ENCODE assay signal across 9 cellular contexts in the genomic region with DNA sequence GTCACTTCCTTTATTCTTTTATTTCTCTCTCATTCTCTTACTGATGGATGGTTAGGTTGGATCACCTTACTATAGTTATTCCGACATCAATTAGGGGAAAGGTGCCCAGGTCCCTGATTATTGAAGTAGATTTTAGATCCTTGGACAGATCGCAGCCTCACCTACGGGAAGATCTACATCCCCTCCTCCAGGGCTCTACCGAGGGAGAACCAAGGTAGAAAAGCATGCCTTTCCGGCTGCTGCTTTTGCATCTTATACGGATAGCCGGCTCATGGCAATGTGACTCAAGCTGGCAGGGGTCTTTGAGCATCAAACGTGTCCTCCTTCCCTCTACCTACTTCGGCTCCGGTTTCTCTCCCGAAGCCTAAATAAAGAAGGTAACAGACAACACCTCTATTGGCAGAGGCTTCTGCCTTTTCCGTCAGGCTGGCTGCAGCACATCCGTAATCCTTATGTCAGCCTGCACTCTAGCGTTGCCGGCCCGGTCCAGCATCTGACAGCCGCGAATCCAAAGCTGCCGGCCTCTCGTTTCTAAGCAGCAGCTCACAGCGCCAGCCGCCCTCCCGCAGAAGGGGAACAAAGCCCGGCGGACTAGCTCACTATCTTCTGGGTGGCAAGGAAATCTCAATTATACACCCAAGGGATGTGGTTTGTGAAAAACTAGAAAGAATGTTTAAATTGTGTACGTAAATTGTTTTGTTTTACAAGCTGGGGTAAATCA. TPM values are rescaled to one million over a fixed set of nuclear protein-coding genes. Genes with fewer than 3 reads are reported as not detected.
DNase-seq lines count a peak whose midpoint lies in the region; ATAC-seq and TF ChIP-seq lines count a peak whose summit lies in the region.
"Had no signal": no experiment of that assay in that cellular context is flagged by ENCODE, and none has a peak within 500 bp of the region (broad histone marks: within the 10 kb centered on the region; RNA-seq: fewer than 3 reads in every experiment).

No MANE protein-coding gene starts in this region.

- POLR2A ChIA-PET in PC-3 (lab: Charles Lee; ENCODE audit: unreplicated experiment) = no interaction called here

- H3K79me2 ChIP-seq in PC-3 (ENCODE audit: low read length) = no peaks in the 10 kb centered on the region

- no peak overlapping the region for H3K27ac ChIP-seq in PC-3 (ENCODE audit: low read length)

- ATAC-seq in GM19463 (IDR thresholded peaks at IDR 0.05; ENCODE audit: unreplicated experiment) (peak; percentile 81), PC-3 (no peak), GM18517 (IDR thresholded peaks at IDR 0.05; ENCODE audit: unreplicated experiment) (no peak)

- BruUV-seq in PC-3 (replicated peaks; lab: Mats Ljungman, UMichigan) (no TSS peak), Calu3 (replicated peaks; lab: Mats Ljungman, UMichigan) (no TSS peak)

- H2AFZ ChIP-seq in PC-3 (ENCODE audit: low read length) = no peak overlapping the region

- H3K27ac Mint-ChIP-seq in Calu3 (ENCODE audit: unreplicated experiment) = no peak overlapping the region

- H3K9me2 ChIP-seq in PC-3 (replicated peaks; ENCODE audit: low read length) = no peaks in the 10 kb centered on the region

- no peaks in the 10 kb centered on the region for H3K4me1 ChIP-seq in PC-3 (ENCODE audit: insufficient read depth, low read length)

- TF ChIP-seq CTCF in PC-3 (conservative IDR thresholded peaks at IDR 0.05; ENCODE audit: low read depth, low read length) (peak; percentile 37; the same call in 1 of the 2 replicates), fibroblast of mammary gland (conservative IDR thresholded peaks at IDR 0.05; ENCODE audit: control insufficient read depth, insufficient read depth, low read depth, low read length) (peak; percentile 26), Calu3 (IDR thresholded peaks at IDR 0.05; ENCODE audit: unreplicated experiment) (no peak)

- H3K9me3 ChIP-seq in PC-3 (ENCODE audit: low read length) = no peaks in the 10 kb centered on the region

- H3K36me3 ChIP-seq in PC-3 (ENCODE audit: low read depth, low read length) = no peaks in the 10 kb centered on the region

- H3K27me3 ChIP-seq in PC-3 (ENCODE audit: low read length) = peaks cover 55% of the 10 kb centered on the region

- H3F3A ChIP-seq in PC-3 (ENCODE audit: low read length, unreplicated experiment) = no peaks in the 10 kb centered on the region

- H3K27me3 Mint-ChIP-seq in Calu3 (ENCODE audit: unreplicated experiment) = peaks cover 25% of the 10 kb centered on the region

- intact Hi-C loops in PC-3 (cut with micrococcal nuclease) = no loop called here
- intact Hi-C loops in Calu3 (cut with micrococcal nuclease; ENCODE audit: unreplicated experiment) = no loop called here

- no peaks in the 10 kb centered on the region for H3K4me1 Mint-ChIP-seq in Calu3 (ENCODE audit: low read depth, unreplicated experiment)

- no peak overlapping the region for H3K4me2 ChIP-seq in PC-3 (ENCODE audit: low read length)

- no peaks in the 10 kb centered on the region for H3K36me3 Mint-ChIP-seq in Calu3 (ENCODE audit: insufficient read depth, unreplicated experiment)

- no peak overlapping the region for H3K4me3 Mint-ChIP-seq in Calu3 (ENCODE audit: low read depth, unreplicated experiment)

- CTCF ChIA-PET in PC-3 (lab: Charles Lee) (no interaction called here), Calu3 (lab: Charles Lee) (no interaction called here)

- H3K9ac ChIP-seq in PC-3 (ENCODE audit: low read length) = no peak overlapping the region

- no peaks in the 10 kb centered on the region for H4K20me1 ChIP-seq in PC-3 (ENCODE audit: low read length)

- H3K4me3 ChIP-seq in PC-3 (ENCODE audit: low read length) (no peak overlapping the region), fibroblast of mammary gland (ENCODE audit: control insufficient read depth, low read depth, low read length) (no peak overlapping the region)

- DNase-seq in AG08395 (ENCODE audit: low spot score) = peak; percentile 84
- DNase-seq in PC-3 = peak; percentile 22
- DNase-seq in fibroblast of mammary gland (ENCODE audit: low read depth) = peak; percentile 19
- DNase-seq in mucosa of gallbladder (ENCODE audit: low spot score) = peak; percentile 68
- DNase-seq in Calu3 = no peak
- no peak for DNase-seq in Kasumi-1 (lab: John Stamatoyannopoulos, UW)

- no peaks in the 10 kb centered on the region for H3K9me3 Mint-ChIP-seq in Calu3 (ENCODE audit: low read depth, unreplicated experiment)

RNA-seq across cellular contexts. Expression of a gene that starts 46.9 kb away (rescaled TPM):
- total RNA-seq in PC-3 (2014; rRNA removed) (not detected in 2 replicates), mucosa of gallbladder (0.17 TPM), Calu3 (2022) (not detected in 2 replicates)
- total RNA-seq: temporal lobe had no signal

Comparison
In these comparisons a context has a peak if more than half of its experiments do, and no peak if none do; other contexts are left out.
1. DNase-seq: peak in AG08395 (single experiment), PC-3 (single experiment), fibroblast of mammary gland (single experiment) and mucosa of gallbladder (single experiment); none in Calu3 (single experiment) and Kasumi-1 (0 of 2).